In genomic region chr15:99703603-99704443, GRCh38 we compare ENCODE assay signal across 8 cellular contexts. TPM values are rescaled to one million over a fixed set of nuclear protein-coding genes. Genes with fewer than 3 reads are reported as not detected.
DNase-seq lines count a peak whose midpoint lies in the region; ATAC-seq and TF ChIP-seq lines count a peak whose summit lies in the region.

No MANE protein-coding gene starts in this region.

- no peak for DNase-seq in T-helper 2 cell treated with Interferon-gamma antibody and Interleukin-4, amounts not matched to agents 5 μg/mL and 100 μg/mL, for 36 hours (ENCODE audit: low spot score)
- DNase-seq in T-helper 2 cell (no peak), Karpas-422 (peak; percentile 63), activated B cell treated with CpG ODN at 0.5 μM for 24 hours (no peak), germinal center (ENCODE audit: low spot score) (peak; percentile 48), psoas muscle (no peak)
- DNase-seq in stimulated activated CD4-positive, alpha-beta T cell treated with anti-CD3 and anti-CD28 coated beads, Interleukin-4, amount 100 ng/mL, for 24 hours, result no peak

- no peak overlapping the region for H3K4me3 Mint-ChIP-seq in T-helper 2 cell treated with Interferon-gamma antibody and Interleukin-4, amounts not matched to agents 5 μg/mL and 100 μg/mL, for 36 hours
- peak overlapping the region; percentile 11 for H3K4me3 Mint-ChIP-seq in activated B cell treated with CpG ODN at 0.5 μM for 24 hours

- H3K9me3 ChIP-seq in Karpas-422 (ENCODE audit: low read length) (no peaks in the 10 kb centered on the region), psoas muscle (no peaks in the 10 kb centered on the region)

- TF ChIP-seq CTCF in activated B cell treated with CpG ODN at 0.5 μM for 24 hours (IDR thresholded peaks at IDR 0.05) (no peak), psoas muscle (IDR thresholded peaks at IDR 0.05) (peak; percentile 71)

- H2AFZ ChIP-seq in Karpas-422 (ENCODE audit: low read length), result no peak overlapping the region

- H3K27me3 ChIP-seq in Karpas-422 (ENCODE audit: low read length) (no peaks in the 10 kb centered on the region), psoas muscle (ENCODE audit: insufficient read depth in 3 of 3, low read length in 2 of 3) (no peaks in the 10 kb centered on the region)

- no peaks in the 10 kb centered on the region for H3K27me3 Mint-ChIP-seq in T-helper 2 cell treated with Interferon-gamma antibody and Interleukin-4, amounts not matched to agents 5 μg/mL and 100 μg/mL, for 36 hours (ENCODE audit: low read depth)
- no peaks in the 10 kb centered on the region for H3K27me3 Mint-ChIP-seq in activated B cell treated with CpG ODN at 0.5 μM for 24 hours

- H3K27ac Mint-ChIP-seq in T-helper 2 cell treated with Interferon-gamma antibody and Interleukin-4, amounts not matched to agents 5 μg/mL and 100 μg/mL, for 36 hours, result peak overlapping the region; percentile 42
- peak overlapping the region; percentile 24 for H3K27ac Mint-ChIP-seq in activated B cell treated with CpG ODN at 0.5 μM for 24 hours

- H3K4me1 ChIP-seq in Karpas-422 (ENCODE audit: low read length) (peaks cover 28% of the 10 kb centered on the region), psoas muscle (peaks cover 43% of the 10 kb centered on the region)

- H3K4me2 ChIP-seq in Karpas-422 (ENCODE audit: low read depth, low read length, poor library complexity, severe bottlenecking), result peak overlapping the region; percentile 41

- peaks cover 38% of the 10 kb centered on the region for H3K4me1 Mint-ChIP-seq in T-helper 2 cell treated with Interferon-gamma antibody and Interleukin-4, amounts not matched to agents 5 μg/mL and 100 μg/mL, for 36 hours (ENCODE audit: low read depth)
- peaks cover 27% of the 10 kb centered on the region for H3K4me1 Mint-ChIP-seq in activated B cell treated with CpG ODN at 0.5 μM for 24 hours

- WGBS in psoas muscle, 3 donors, result 11 to 15% (median 12%) methylated on average over 7 of the region's 7 CpGs

- H3K27ac ChIP-seq in Karpas-422 (ENCODE audit: low read length) (peak overlapping the region; percentile 83), psoas muscle (peak overlapping the region; percentile 90)

- CTCF ChIA-PET in activated B cell treated with CpG ODN at 0.5 μM for 24 hours (lab: Charles Lee), result interaction anchor here (0.6 to 5.2 kb wide), 69 partner anchors 9 to 603 kb away, joined by 3 to 143 read pairs (median 4); partner anchors contain the start of genes LYSMD4 and MEF2A

- H3K9ac ChIP-seq in Karpas-422 (ENCODE audit: low read length), result 0 out of 2 replicates have a peak overlapping the region, but pooled peaks have one; percentile 6

- peaks cover 3% of the 10 kb centered on the region; the same call in 1 of the 2 replicates for H3K79me2 ChIP-seq in Karpas-422 (ENCODE audit: low read length)

- no peaks in the 10 kb centered on the region for H3K9me3 Mint-ChIP-seq in T-helper 2 cell treated with Interferon-gamma antibody and Interleukin-4, amounts not matched to agents 5 μg/mL and 100 μg/mL, for 36 hours
- H3K9me3 Mint-ChIP-seq in activated B cell treated with CpG ODN at 0.5 μM for 24 hours, result no peaks in the 10 kb centered on the region

- no peaks in the 10 kb centered on the region for H3K9me2 ChIP-seq in Karpas-422 (replicated peaks; ENCODE audit: insufficient read depth, low read length)

- no peaks in the 10 kb centered on the region; the same call in 1 of the 2 replicates for H3K36me3 ChIP-seq in Karpas-422 (ENCODE audit: insufficient read depth, low read length)
- no peaks in the 10 kb centered on the region for H3K36me3 ChIP-seq in psoas muscle (ENCODE audit: insufficient read depth in 1 of 2, low read depth in 1 of 2)

- ATAC-seq in GM21737 (IDR thresholded peaks at IDR 0.05; ENCODE audit: unreplicated experiment) (peak; percentile 51), activated B cell treated with CpG ODN at 0.5 μM for 24 hours (ENCODE audit: low read depth) (peak; percentile 67), psoas muscle (peak; percentile 59 to 78 (median 64))

- intact Hi-C loops in activated B cell treated with CpG ODN at 0.5 μM for 24 hours (cut with micrococcal nuclease), result loop anchor here (1.0 to 2.0 kb wide), 10 partner anchors 29 to 431 kb away; partner anchors contain the start of gene LYSMD4
- intact Hi-C loops in psoas muscle (cut with DNase I), result loop anchor here in 1 of 2 donors (5.0 kb wide), 1 partner anchor 417 kb away; no protein-coding TSS in a partner anchor

- no peaks in the 10 kb centered on the region for H4K20me1 ChIP-seq in Karpas-422 (ENCODE audit: insufficient read depth, low read depth, low read length)

- H3K4me3 ChIP-seq in Karpas-422 (ENCODE audit: low read length), result no peak overlapping the region
- no peak overlapping the region for H3K4me3 ChIP-seq in psoas muscle

- H3K36me3 Mint-ChIP-seq in T-helper 2 cell treated with Interferon-gamma antibody and Interleukin-4, amounts not matched to agents 5 μg/mL and 100 μg/mL, for 36 hours (ENCODE audit: low read depth), result peaks cover 10% of the 10 kb centered on the region
- peaks cover 24% of the 10 kb centered on the region for H3K36me3 Mint-ChIP-seq in activated B cell treated with CpG ODN at 0.5 μM for 24 hours (ENCODE audit: low read depth)

- POLR2A ChIA-PET in activated B cell treated with CpG ODN at 0.5 μM for 24 hours (lab: Charles Lee), result interaction anchor here (0.6 to 2.4 kb wide), 15 partner anchors 8 to 453 kb away, joined by 3 to 45 read pairs (median 4); partner anchors contain the start of genes LRRC28, LYSMD4 and MEF2A

RNA-seq across cellular contexts. Expression of gene LYSMD4, which starts 29.4 kb away (rescaled TPM):
- total RNA-seq in Karpas-422 (2014; rRNA removed; shearing (Covaris generic); ENCODE audit: low replicate concordance), result 6.3 and 10.1 TPM in 2 replicates
- total RNA-seq in activated B cell treated with CpG ODN at 0.5 μM for 24 hours, result 4.7 and 6.1 TPM in 2 replicates
- total RNA-seq in psoas muscle, result 1 to 10 TPM; 3.6 to 9.5 (median 7.4) TPM
- 10 to 100 TPM in 1 of 3 donors, 1 to 10 TPM in 2; 5.6 to 13.5 (median 5.8) TPM for polyA plus RNA-seq in psoas muscle

Comparison
In these comparisons a context has a peak if more than half of its experiments do, and no peak if none do; other contexts are left out.
1. DNase-seq: peak in Karpas-422 (single experiment) and germinal center (single experiment); none in T-helper 2 cell treated with Interferon-gamma antibody and Interleukin-4, amounts not matched to agents 5 μg/mL and 100 μg/mL, for 36 hours (single experiment), T-helper 2 cell (0 of 5), activated B cell treated with CpG ODN at 0.5 μM for 24 hours (single experiment), psoas muscle (0 of 2) and stimulated activated CD4-positive, alpha-beta T cell treated with anti-CD3 and anti-CD28 coated beads, Interleukin-4, amount 100 ng/mL, for 24 hours (single experiment).
2. Peak in every context shown above with its lines, with median percentiles within 50 percentile points of each other: ATAC-seq.